8 cellular contexts compared by ENCODE assay signal in the genomic region with DNA sequence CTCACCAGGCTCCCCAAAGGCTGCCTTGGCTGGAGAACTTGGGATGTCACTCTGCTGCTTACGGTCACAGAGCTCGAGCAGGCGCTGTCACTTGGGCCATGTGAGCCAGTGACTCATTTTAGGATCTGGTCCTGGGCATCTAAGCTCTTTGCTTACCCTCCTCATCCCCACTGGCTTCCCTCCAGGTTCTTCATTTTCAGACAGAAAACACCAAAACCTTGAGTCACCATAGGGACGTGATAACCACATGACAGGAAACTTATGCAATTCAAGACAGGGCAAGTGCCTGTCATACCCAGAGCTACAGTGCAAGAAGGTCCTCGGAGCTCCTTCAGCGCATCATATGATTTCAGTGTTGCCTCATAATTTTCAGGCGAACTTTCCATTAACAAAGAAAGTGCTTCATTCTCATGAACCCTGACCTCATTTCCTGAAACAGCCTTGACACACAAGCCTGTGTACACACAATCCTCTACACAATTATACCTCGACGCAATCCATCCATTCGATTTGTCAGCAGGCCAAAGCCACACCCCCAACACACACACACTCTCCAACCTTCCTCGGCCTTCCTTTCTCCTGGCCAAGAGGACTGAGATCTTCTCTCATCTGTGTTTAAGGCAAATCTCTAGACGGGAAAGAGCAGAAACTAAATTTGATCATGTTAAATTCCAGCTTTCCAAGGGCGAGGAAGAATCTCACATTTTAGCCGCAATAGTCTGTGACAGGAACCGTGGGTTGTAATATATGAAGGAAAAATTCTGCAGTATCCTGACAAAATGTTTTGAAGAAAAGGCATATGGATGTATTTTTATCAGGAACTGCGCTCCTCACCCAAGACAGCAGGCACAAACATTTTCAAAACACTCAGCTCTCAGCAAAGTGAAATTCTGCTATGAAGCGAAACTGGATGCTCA. TPM values are rescaled to one million over a fixed set of nuclear protein-coding genes. Genes with fewer than 3 reads are reported as not detected.
A peak's percentile ranks its signal among the peaks of the same experiment; 100 is the strongest.
DNase-seq lines count a peak whose midpoint lies in the region; ATAC-seq, FAIRE-seq and TF ChIP-seq lines count a peak whose summit lies in the region.

No MANE protein-coding gene starts in this region.

- H3K9me3 ChIP-seq in kidney (ENCODE audit: control insufficient read depth in 1 of 2, low read length in 2 of 2) = no peaks in the 10 kb centered on the region

- ATAC-seq in GM18907 (IDR thresholded peaks at IDR 0.05; ENCODE audit: unreplicated experiment) = peak; percentile 76
- peak; percentile 70 for ATAC-seq in HG03108 (IDR thresholded peaks at IDR 0.05; ENCODE audit: unreplicated experiment)

- DNase-seq in AG10803 (ENCODE audit: low read depth) (peak; percentile 99), SIG-M5 treated with dmso at 0.1 percent for 504 hours (lab: John Stamatoyannopoulos, UW; ENCODE audit: unreplicated experiment) (peak; percentile 98), kidney (no peak), NCI-H524 (lab: John Stamatoyannopoulos, UW) (no peak)
- DNase-seq in stimulated activated CD4-positive, alpha-beta T cell treated with anti-CD3 and anti-CD28 coated beads, Interleukin-15, amount 100 ng/mL, for 48 hours (ENCODE audit: low read depth in 2 of 2) = peak; percentile 41

- no peaks in the 10 kb centered on the region for H3K27me3 Mint-ChIP-seq in brain

- peaks cover 3 to 6% of the 10 kb centered on the region in 2 donors for H3K36me3 ChIP-seq in kidney (ENCODE audit: control insufficient read depth in 1 of 2, insufficient read depth in 2 of 2, low read length in 2 of 2)

- H3K4me1 ChIP-seq in kidney (ENCODE audit: control insufficient read depth in 1 of 2, insufficient read depth in 1 of 2, low read depth in 1 of 2, low read length in 2 of 2) = peaks cover 9 to 61% of the 10 kb centered on the region in 2 donors

- H3K36me3 Mint-ChIP-seq in brain = peaks cover 60% of the 10 kb centered on the region

- H3K4me3 Mint-ChIP-seq in brain = peak overlapping the region in 2 of 5 experiments; percentile 17 to 51

- no peaks in the 10 kb centered on the region for H3K9me3 Mint-ChIP-seq in brain

- H3K4me1 Mint-ChIP-seq in brain = peaks cover 23% of the 10 kb centered on the region

- H3K4me3 ChIP-seq in AG10803 (ENCODE audit: low read length) (no peak overlapping the region), kidney (ENCODE audit: low read length in 2 of 2) (no peak overlapping the region)

- no peak for FAIRE-seq in kidney (lab: Jason Lieb, UNC)

- TF ChIP-seq CTCF in AG10803 (conservative IDR thresholded peaks at IDR 0.05; ENCODE audit: low read length) (no peak), brain (conservative IDR thresholded peaks at IDR 0.05) (no peak), kidney (IDR thresholded peaks at IDR 0.05; ENCODE audit: borderline replicate concordance, extremely low read depth, insufficient read depth) (no peak)

- H3K9ac ChIP-seq in kidney (ENCODE audit: low read length in 2 of 2) = no peak overlapping the region

- peak overlapping the region; percentile 47 to 80 for H3K27ac ChIP-seq in kidney (ENCODE audit: low read depth in 2 of 2, low read length in 2 of 2)

- H3K27ac Mint-ChIP-seq in brain = peak overlapping the region; percentile 27 to 97 (median 78)

- intact Hi-C loops in kidney (cut with DNase I) = no loop called here

RNA-seq across cellular contexts. Expression of a gene that starts 25.3 kb away (rescaled TPM):
- polyA plus RNA-seq in brain (ENCODE audit: insufficient read depth, low read depth, low replicate concordance) (39.1 TPM), kidney (ENCODE audit: insufficient read depth, low read depth, low replicate concordance) (39.4 TPM)
- 12.9 TPM for total RNA-seq in kidney

Comparison
In these comparisons a context has a peak if more than half of its experiments do, and no peak if none do; other contexts are left out.
1. DNase-seq: peak in AG10803 (single experiment), SIG-M5 treated with dmso at 0.1 percent for 504 hours (single experiment) and stimulated activated CD4-positive, alpha-beta T cell treated with anti-CD3 and anti-CD28 coated beads, Interleukin-15, amount 100 ng/mL, for 48 hours (2 of 2); none in kidney (single experiment) and NCI-H524 (0 of 2).